ENCODE assay signal across 8 cellular contexts in genomic region chr17:39753514-39754160, GRCh38. TPM values are rescaled to one million over a fixed set of nuclear protein-coding genes. Genes with fewer than 3 reads are reported as not detected.
DNase-seq lines count a peak whose midpoint lies in the region; ATAC-seq and TF ChIP-seq lines count a peak whose summit lies in the region.

No MANE protein-coding gene starts in this region.

- peak overlapping the region; percentile 96 for H3K4me2 ChIP-seq in DND-41 (ENCODE audit: insufficient read depth, low read length)

- no peaks in the 10 kb centered on the region for H4K20me1 ChIP-seq in DND-41 (ENCODE audit: insufficient read depth, low read length)

- H3K79me2 ChIP-seq in DND-41 (ENCODE audit: insufficient read depth, low read length): no peaks in the 10 kb centered on the region

- no peak for TF ChIP-seq CTCF in DND-41 (IDR thresholded peaks at IDR 0.05; ENCODE audit: borderline replicate concordance, extremely low read depth, low read length, poor library complexity, severe bottlenecking)
- TF ChIP-seq CTCF in right lobe of liver (IDR thresholded peaks at IDR 0.05): no peak

- H3K4me1 ChIP-seq in DND-41 (ENCODE audit: insufficient read depth, low read length) (peaks cover 62% of the 10 kb centered on the region), right lobe of liver (peaks cover 0 to 18% (median 2%) of the 10 kb centered on the region in 4 donors), subcutaneous abdominal adipose tissue (ENCODE audit: control insufficient read depth in 5 of 5, insufficient read depth in 5 of 5, low read length in 5 of 5) (peaks cover 0 to 34% (median 23%) of the 10 kb centered on the region in 5 donors)

- TF ChIP-seq POLR2A in Raji (IDR thresholded peaks at IDR 0.05; ENCODE audit: insufficient read depth, low read depth, low read length) (0 out of 2 replicates have a peak, but pooled peaks have one; percentile 24), right lobe of liver (IDR thresholded peaks at IDR 0.05) (no peak)

- H3K9ac ChIP-seq in DND-41 (ENCODE audit: low read depth, low read length): peak overlapping the region; percentile 98
- H3K9ac ChIP-seq in subcutaneous abdominal adipose tissue (ENCODE audit: low read length in 5 of 5): peak overlapping the region in 4 of 5 donors; percentile 73 to 86 (median 76)

- H3K9me3 ChIP-seq in DND-41 (ENCODE audit: insufficient read depth, low read length, severe bottlenecking) (no peaks in the 10 kb centered on the region), right lobe of liver (no peaks in the 10 kb centered on the region), subcutaneous abdominal adipose tissue (ENCODE audit: control insufficient read depth in 5 of 5, low read length in 5 of 5) (no peaks in the 10 kb centered on the region)

- intact Hi-C loops in right lobe of liver (cut with DNase I): loop anchor here (5.0 to 10.0 kb wide), 2 partner anchors 131 to 221 kb away; no protein-coding TSS in a partner anchor

- H3K27me3 ChIP-seq in DND-41 (ENCODE audit: insufficient read depth, low read length, poor library complexity): no peaks in the 10 kb centered on the region
- no peaks in the 10 kb centered on the region for H3K27me3 ChIP-seq in right lobe of liver
- H3K27me3 ChIP-seq in subcutaneous abdominal adipose tissue (ENCODE audit: control insufficient read depth in 5 of 5, insufficient read depth in 4 of 5, low read length in 5 of 5): peaks cover 0 to 6% (median 0%) of the 10 kb centered on the region in 5 donors

- no peaks in the 10 kb centered on the region for H3K36me3 ChIP-seq in DND-41 (ENCODE audit: insufficient read depth, low read length)
- H3K36me3 ChIP-seq in right lobe of liver: no peaks in the 10 kb centered on the region
- H3K36me3 ChIP-seq in subcutaneous abdominal adipose tissue (ENCODE audit: control insufficient read depth in 5 of 5, insufficient read depth in 5 of 5, low read length in 5 of 5): no peaks in the 10 kb centered on the region

- peak overlapping the region; percentile 96 for H3K27ac ChIP-seq in DND-41 (ENCODE audit: low read length)
- H3K27ac ChIP-seq in caudate nucleus (ENCODE audit: low read depth, low read length): peak overlapping the region; percentile 86
- H3K27ac ChIP-seq in right lobe of liver: peak overlapping the region; percentile 82 to 97 (median 90)
- H3K27ac ChIP-seq in subcutaneous abdominal adipose tissue (ENCODE audit: low read depth, low read length): peak overlapping the region; percentile 77

- H2AFZ ChIP-seq in DND-41 (ENCODE audit: low read depth, low read length): peak overlapping the region; percentile 98

- no peak for DNase-seq in DND-41
- DNase-seq in caudate nucleus (lab: John Stamatoyannopoulos, UW): peak in 7 of 61 donors; percentile 44 to 63 (median 53)
- DNase-seq in right lobe of liver: peak; percentile 68 to 76 (median 71)
- no peak for DNase-seq in DMS114 treated with DMSO at 0.1 percent for 48 hours (lab: John Stamatoyannopoulos, UW; ENCODE audit: unreplicated experiment)

- 63% methylated on average over 5 of the region's 55 CpGs for WGBS in right lobe of liver (ENCODE audit: insufficient coverage, low coverage, low lambda C conversion rate, missing lambda C conversion rate)

- H3K4me3 ChIP-seq in DND-41 (ENCODE audit: low read depth in 1 of 2, low read length in 2 of 2) (peak overlapping the region; percentile 38 to 73), right lobe of liver (peak overlapping the region; percentile 54 to 79 (median 71)), subcutaneous abdominal adipose tissue (ENCODE audit: low read depth in 1 of 5, low read length in 5 of 5) (peak overlapping the region; percentile 65 to 79 (median 72))

- ATAC-seq in DND-41 (ENCODE audit: insufficient read depth, low read depth): peak; percentile 25
- peak; percentile 35 for ATAC-seq in GM19035 (IDR thresholded peaks at IDR 0.05; ENCODE audit: unreplicated experiment)
- peak; percentile 9 for ATAC-seq in HG03108 (IDR thresholded peaks at IDR 0.05; ENCODE audit: unreplicated experiment)
- peak; percentile 44 to 54 (median 46) for ATAC-seq in right lobe of liver

RNA-seq across cellular contexts. Expression of gene GRB7, which starts 15.9 kb away (rescaled TPM):
- 10 to 100 TPM in 2 of 6 experiments, 1 to 10 TPM in 4; 2.1 to 10.9 (median 7.5) TPM for total RNA-seq in right lobe of liver

RNA-seq across cellular contexts. Expression of gene MIEN1, which starts 23.3 kb away (rescaled TPM):
- total RNA-seq in right lobe of liver: 10 to 100 TPM; 23.1 to 61.6 (median 29.0) TPM

RNA-seq across cellular contexts. Expression of gene ERBB2, which starts 53.8 kb away (rescaled TPM):
- 10 to 100 TPM in 5 of 6 experiments, 1 to 10 TPM in 1; 8.9 to 40.4 (median 26.2) TPM for total RNA-seq in right lobe of liver

Comparison
In these comparisons a context has a peak if more than half of its experiments do, and no peak if none do; other contexts are left out.
1. DNase-seq: peak in right lobe of liver (3 of 3); none in DND-41 (single experiment) and DMS114 treated with DMSO at 0.1 percent for 48 hours (single experiment).
2. Peak in every context shown above with its lines, with median percentiles within 50 percentile points of each other: ATAC-seq, H3K27ac ChIP-seq and H3K4me3 ChIP-seq.